8 cellular contexts compared by ENCODE assay signal in genomic region chr12:110467847-110468211, GRCh38. TPM values are rescaled to one million over a fixed set of nuclear protein-coding genes. Genes with fewer than 3 reads are reported as not detected.
DNase-seq lines count a peak whose midpoint lies in the region; ATAC-seq, FAIRE-seq and TF ChIP-seq lines count a peak whose summit lies in the region.

No MANE protein-coding gene starts in this region.

- no peak for DNase-seq in AG04449 (ENCODE audit: low read depth, low spot score)
- no peak for DNase-seq in Karpas-422
- no peak for DNase-seq in colonic mucosa
- DNase-seq in naive thymus-derived CD4-positive, alpha-beta T cell = no peak
- DNase-seq in SHP77 (lab: John Stamatoyannopoulos, UW) = no peak
- no peak for DNase-seq in urothelium cell line (ENCODE audit: low spot score)

- H3K4me1 ChIP-seq in Karpas-422 (ENCODE audit: low read length) (peaks cover 36% of the 10 kb centered on the region), colonic mucosa (peaks cover 7% of the 10 kb centered on the region)
- H3K4me1 ChIP-seq in naive thymus-derived CD4-positive, alpha-beta T cell (ENCODE audit: control insufficient read depth in 2 of 2, insufficient read depth in 2 of 2, low read length in 2 of 2) = peaks cover 10 to 19% of the 10 kb centered on the region in 2 donors

- H3K27me3 ChIP-seq in Karpas-422 (ENCODE audit: low read length) (no peaks in the 10 kb centered on the region), colonic mucosa (no peaks in the 10 kb centered on the region)
- no peaks in the 10 kb centered on the region for H3K27me3 ChIP-seq in naive thymus-derived CD4-positive, alpha-beta T cell (ENCODE audit: control insufficient read depth in 2 of 2, insufficient read depth in 2 of 2, low read length in 2 of 2)

- H3K27ac ChIP-seq in Karpas-422 (ENCODE audit: low read length) = peak overlapping the region; percentile 69
- peak overlapping the region; percentile 84 for H3K27ac ChIP-seq in colonic mucosa
- peak overlapping the region; percentile 90 for H3K27ac ChIP-seq in naive thymus-derived CD4-positive, alpha-beta T cell (ENCODE audit: low read depth, low read length)

- H3K4me3 Mint-ChIP-seq in naive thymus-derived CD4-positive, alpha-beta T cell = peak overlapping the region; percentile 90 to 100 (median 96)

- H3K9me3 Mint-ChIP-seq in naive thymus-derived CD4-positive, alpha-beta T cell = peaks cover 0 to 3% (median 0%) of the 10 kb centered on the region in 11 donors

- H3K9me2 ChIP-seq in Karpas-422 (replicated peaks; ENCODE audit: insufficient read depth, low read length) = no peaks in the 10 kb centered on the region

- H3K4me3 ChIP-seq in AG04449 (ENCODE audit: low read depth, low read length) (peak overlapping the region; percentile 86), Karpas-422 (ENCODE audit: low read length) (peak overlapping the region; percentile 90), colonic mucosa (peak overlapping the region; percentile 68)
- H3K4me3 ChIP-seq in naive thymus-derived CD4-positive, alpha-beta T cell (ENCODE audit: low read length) = peak overlapping the region; percentile 95

- no peak overlapping the region for H2AFZ ChIP-seq in Karpas-422 (ENCODE audit: low read length)

- H3K36me3 Mint-ChIP-seq in naive thymus-derived CD4-positive, alpha-beta T cell = peaks cover 0 to 14% (median 8%) of the 10 kb centered on the region in 5 donors

- no peak for FAIRE-seq in urothelium cell line (lab: Jason Lieb, UNC)

- POLR2A ChIA-PET in AG04449 (lab: Yijun Ruan, JAX) = interaction anchor here (0.7 to 2.4 kb wide), 9 partner anchors 11 to 36 kb away, joined by 3 to 15 read pairs (median 4); partner anchors contain the start of genes ARPC3, RAD9B and VPS29
- POLR2A ChIA-PET in naive thymus-derived CD4-positive, alpha-beta T cell (lab: Charles Lee) = interaction anchor here (0.6 to 5.2 kb wide), 29 partner anchors 9 to 275 kb away, joined by 3 to 88 read pairs (median 5); partner anchors contain the start of genes ARPC3, ATP2A2, HVCN1 and PPP1CC

- H3K36me3 ChIP-seq in Karpas-422 (ENCODE audit: insufficient read depth, low read length) (0 out of 2 replicates have a peak, but pooled peaks cover 4% of the 10 kb centered on the region), colonic mucosa (no peaks in the 10 kb centered on the region)
- H3K36me3 ChIP-seq in naive thymus-derived CD4-positive, alpha-beta T cell (ENCODE audit: control insufficient read depth in 2 of 3, insufficient read depth in 3 of 3, low read length in 3 of 3) = peaks cover 0 to 18% (median 0%) of the 10 kb centered on the region in 3 experiments

- H3K9ac ChIP-seq in Karpas-422 (ENCODE audit: low read length) (peak overlapping the region; percentile 83), colonic mucosa (ENCODE audit: low read depth in 2 of 2, low read length in 2 of 2) (peak overlapping the region; percentile 70 to 83)

- H4K20me1 ChIP-seq in Karpas-422 (ENCODE audit: insufficient read depth, low read depth, low read length) = 0 out of 2 replicates have a peak, but pooled peaks cover 5% of the 10 kb centered on the region

- H3K27ac Mint-ChIP-seq in naive thymus-derived CD4-positive, alpha-beta T cell = peak overlapping the region; percentile 88 to 98 (median 94)

- no peak for ATAC-seq in naive thymus-derived CD4-positive, alpha-beta T cell
- ATAC-seq in HG03432 (IDR thresholded peaks at IDR 0.05; ENCODE audit: unreplicated experiment) = no peak
- no peak for ATAC-seq in GM18520 (IDR thresholded peaks at IDR 0.05; ENCODE audit: unreplicated experiment)

- H3K4me2 ChIP-seq in Karpas-422 (ENCODE audit: low read depth, low read length, poor library complexity, severe bottlenecking) = peak overlapping the region; percentile 96

- intact Hi-C loops in colonic mucosa (cut with DNase I) = loop anchor here (5.0 to 10.0 kb wide), 2 partner anchors 134 to 357 kb away; no protein-coding TSS in a partner anchor
- intact Hi-C loops in naive thymus-derived CD4-positive, alpha-beta T cell (cut with micrococcal nuclease) = loop anchor here (1.0 to 5.0 kb wide), 14 partner anchors 18 to 471 kb away; partner anchors contain the start of genes ARPC3 (in 2 of the 2), PPP1CC (in 2 of the 2), PPTC7 (in 2 of the 2) and RAD9B (in 2 of the 2)

- H3K9me3 ChIP-seq in Karpas-422 (ENCODE audit: low read length) = no peaks in the 10 kb centered on the region
- H3K9me3 ChIP-seq in colonic mucosa = no peaks in the 10 kb centered on the region
- H3K9me3 ChIP-seq in naive thymus-derived CD4-positive, alpha-beta T cell (ENCODE audit: control insufficient read depth in 2 of 3, low read length in 3 of 3) = no peaks in the 10 kb centered on the region

- peaks cover 20 to 68% (median 36%) of the 10 kb centered on the region in 7 donors for H3K4me1 Mint-ChIP-seq in naive thymus-derived CD4-positive, alpha-beta T cell

- no peaks in the 10 kb centered on the region for H3K27me3 Mint-ChIP-seq in naive thymus-derived CD4-positive, alpha-beta T cell

- TF ChIP-seq CTCF in AG04449 (IDR thresholded peaks at IDR 0.05; ENCODE audit: insufficient read depth, low read length, missing control alignments) (no peak), colonic mucosa (IDR thresholded peaks at IDR 0.05) (no peak)

- CTCF ChIA-PET in AG04449 (lab: Yijun Ruan, JAX) = interaction anchor here (1.3 to 12.0 kb wide), 13 partner anchors 10 to 420 kb away, joined by 4 to 179 read pairs (median 11); partner anchors contain the start of genes ARPC3 and TCTN1
- CTCF ChIA-PET in naive thymus-derived CD4-positive, alpha-beta T cell (lab: Charles Lee) = interaction anchor here (0.8 to 5.3 kb wide), 13 partner anchors 11 to 272 kb away, joined by 3 to 49 read pairs (median 6); partner anchors contain the start of genes ARPC3, RAD9B and VPS29

- H3K79me2 ChIP-seq in Karpas-422 (ENCODE audit: low read length) = peaks cover 85% of the 10 kb centered on the region

RNA-seq across cellular contexts. Expression of gene GPN3, which starts 0.2 kb away (rescaled TPM):
- 28.0 and 32.8 TPM in 2 replicates for total RNA-seq in Karpas-422 (2014; rRNA removed; shearing (Covaris generic); ENCODE audit: low replicate concordance)
- total RNA-seq in colonic mucosa = 10 to 100 TPM; 10.9 to 21.8 TPM
- 10 to 100 TPM in 3 of 5 experiments, 1 to 10 TPM in 2; 5.1 to 19.7 (median 14.6) TPM for total RNA-seq in naive thymus-derived CD4-positive, alpha-beta T cell
- polyA plus RNA-seq in naive thymus-derived CD4-positive, alpha-beta T cell = 10 to 100 TPM; 31.2 to 40.4 TPM

RNA-seq across cellular contexts. Expression of gene FAM216A, which starts 0.8 kb away (rescaled TPM):
- total RNA-seq in Karpas-422 (2014; rRNA removed; shearing (Covaris generic); ENCODE audit: low replicate concordance) = 59.9 and 62.7 TPM in 2 replicates
- 1 to 10 TPM; 1.6 TPM for total RNA-seq in colonic mucosa
- total RNA-seq in naive thymus-derived CD4-positive, alpha-beta T cell = 10 to 100 TPM in 4 of 5 experiments, 1 to 10 TPM in 1; 5.3 to 24.1 (median 23.0) TPM
- polyA plus RNA-seq in naive thymus-derived CD4-positive, alpha-beta T cell = 10 to 100 TPM; 10.8 to 14.2 TPM

RNA-seq across cellular contexts. Expression of gene ARPC3, which starts 17.7 kb away (rescaled TPM):
- 240 and 483 TPM in 2 replicates for total RNA-seq in Karpas-422 (2014; rRNA removed; shearing (Covaris generic); ENCODE audit: low replicate concordance)
- total RNA-seq in colonic mucosa = 100 to 1,000 TPM; 252 to 321 TPM
- 100 to 1,000 TPM; 166 to 381 (median 187) TPM for total RNA-seq in naive thymus-derived CD4-positive, alpha-beta T cell
- 100 to 1,000 TPM; 559 to 643 TPM for polyA plus RNA-seq in naive thymus-derived CD4-positive, alpha-beta T cell

RNA-seq across cellular contexts. Expression of gene VPS29, which starts 34.1 kb away (rescaled TPM):
- 74.6 and 103 TPM in 2 replicates for total RNA-seq in Karpas-422 (2014; rRNA removed; shearing (Covaris generic); ENCODE audit: low replicate concordance)
- 100 to 1,000 TPM; 120 to 130 TPM for total RNA-seq in colonic mucosa
- 100 to 1,000 TPM in 3 of 5 experiments, 10 to 100 TPM in 2; 78.5 to 131 (median 115) TPM for total RNA-seq in naive thymus-derived CD4-positive, alpha-beta T cell
- polyA plus RNA-seq in naive thymus-derived CD4-positive, alpha-beta T cell = 100 to 1,000 TPM; 134 to 158 TPM

RNA-seq across cellular contexts. Expression of gene RAD9B, which starts 34.3 kb away (rescaled TPM):
- 0.32 and 1.4 TPM in 2 replicates for total RNA-seq in Karpas-422 (2014; rRNA removed; shearing (Covaris generic); ENCODE audit: low replicate concordance)
- under 1 TPM; 0.19 to 0.69 TPM for total RNA-seq in colonic mucosa
- total RNA-seq in naive thymus-derived CD4-positive, alpha-beta T cell = 1 to 10 TPM in 4 of 5 experiments, under 1 TPM in 1; 0.60 to 2.9 (median 1.1) TPM
- polyA plus RNA-seq in naive thymus-derived CD4-positive, alpha-beta T cell = under 1 TPM; 0.53 to 0.98 TPM
